In genomic region chr1:43299101-43299500, GRCh38 we compare ENCODE assay signal across 18 cellular contexts. TPM values are rescaled to one million over a fixed set of nuclear protein-coding genes. Genes with fewer than 3 reads are reported as not detected.
DNase-seq lines count a peak whose midpoint lies in the region; ATAC-seq and TF ChIP-seq lines count a peak whose summit lies in the region.
"Had no signal": no experiment of that assay in that cellular context is flagged by ENCODE, and none has a peak within 500 bp of the region (broad histone marks: within the 10 kb centered on the region; RNA-seq: fewer than 3 reads in every experiment).

No MANE protein-coding gene starts in this region.

- in situ Hi-C loops in gastrocnemius medialis (cut with MboI; ENCODE audit: low sequenced_read_pairs in 4 of 4), result no loop called here

- intact Hi-C loops in cardiac septum (cut with DNase I), result no loop called here
- intact Hi-C loops in gastrocnemius medialis (cut with DNase I; ENCODE audit: low total_unique reads), result loop anchor here (5.0 kb wide), 1 partner anchor 58 kb away; the partner anchor contains the start of gene CDC20
- intact Hi-C loops in vagina (cut with DNase I), result no loop called here

- DNase-seq in right atrium auricular region (ENCODE audit: low spot score) (no peak), cardiac septum (ENCODE audit: low spot score) (no peak), gastrocnemius medialis (no peak), vagina (ENCODE audit: extremely low spot score in 2 of 2) (no peak), NCI-H82 (lab: John Stamatoyannopoulos, UW) (no peak)
- DNase-seq: Caco-2, HCEC 1CT, NCI-H1417, NCI-H1930, NCI-H2171 treated with DMSO at 0.1 percent for 48 hours, NCI-H510A, Peyer's patch had no signal

- H3K27ac ChIP-seq in right atrium auricular region (peak overlapping the region; percentile 69 to 72), gastroesophageal sphincter (peak overlapping the region in 3 of 4 donors; percentile 53 to 66 (median 61)), gastrocnemius medialis (peak overlapping the region; percentile 70 to 81 (median 74)), vagina (peak overlapping the region; percentile 48)
- H3K27ac ChIP-seq: A549 had no signal

- no peak for TF ChIP-seq EP300 in gastroesophageal sphincter (IDR thresholded peaks at IDR 0.05)

- no peak for TF ChIP-seq POLR2A in gastroesophageal sphincter (IDR thresholded peaks at IDR 0.05)
- no peak for TF ChIP-seq POLR2A in gastrocnemius medialis (IDR thresholded peaks at IDR 0.05)
- TF ChIP-seq POLR2A in vagina (IDR thresholded peaks at IDR 0.05), result no peak

- H3K4me1 ChIP-seq in right atrium auricular region (peaks cover 0 to 62% of the 10 kb centered on the region in 2 donors), gastroesophageal sphincter (peaks cover 0 to 52% (median 15%) of the 10 kb centered on the region in 3 donors), gastrocnemius medialis (peaks cover 11 to 21% of the 10 kb centered on the region in 2 donors), vagina (peaks cover 14% of the 10 kb centered on the region)
- H3K4me1 ChIP-seq: Caco-2 had no signal

- H3K27me3 ChIP-seq in right atrium auricular region (no peaks in the 10 kb centered on the region), gastroesophageal sphincter (no peaks in the 10 kb centered on the region), gastrocnemius medialis (no peaks in the 10 kb centered on the region), vagina (no peaks in the 10 kb centered on the region)
- H3K27me3 ChIP-seq: Peyer's patch had no signal

- no peak for ATAC-seq in gastroesophageal sphincter
- no peak for ATAC-seq in gastrocnemius medialis
- ATAC-seq in GM19397 (IDR thresholded peaks at IDR 0.05; ENCODE audit: unreplicated experiment), result no peak
- ATAC-seq in HG03039 (IDR thresholded peaks at IDR 0.05; ENCODE audit: unreplicated experiment), result no peak
- ATAC-seq: A549 had no signal

- H3K4me3 ChIP-seq in right atrium auricular region (no peak overlapping the region), gastroesophageal sphincter (no peak overlapping the region), gastrocnemius medialis (no peak overlapping the region), vagina (no peak overlapping the region)
- H3K4me3 ChIP-seq: A549, Peyer's patch had no signal

- H3K36me3 ChIP-seq in right atrium auricular region (no peaks in the 10 kb centered on the region), gastroesophageal sphincter (no peaks in the 10 kb centered on the region), gastrocnemius medialis (no peaks in the 10 kb centered on the region), vagina (no peaks in the 10 kb centered on the region)
- H3K36me3 ChIP-seq: Peyer's patch had no signal

- no peak for TF ChIP-seq CTCF in right atrium auricular region (IDR thresholded peaks at IDR 0.05)
- no peak for TF ChIP-seq CTCF in gastroesophageal sphincter (IDR thresholded peaks at IDR 0.05)
- no peak for TF ChIP-seq CTCF in gastrocnemius medialis (IDR thresholded peaks at IDR 0.05 in 4 of 5, conservative IDR thresholded peaks at IDR 0.05 in 1 of 5)
- TF ChIP-seq CTCF in vagina (IDR thresholded peaks at IDR 0.05), result no peak

- H3K9me3 ChIP-seq in right atrium auricular region (no peaks in the 10 kb centered on the region), gastroesophageal sphincter (no peaks in the 10 kb centered on the region), gastrocnemius medialis (no peaks in the 10 kb centered on the region), vagina (no peaks in the 10 kb centered on the region)
- H3K9me3 ChIP-seq: A549, Caco-2, Peyer's patch had no signal

RNA-seq across cellular contexts. Expression of gene TIE1, which starts 1.7 kb away (rescaled TPM):
- total RNA-seq in right atrium auricular region, result 10 to 100 TPM; 23.6 to 51.7 TPM
- total RNA-seq in cardiac septum, result 27.7 TPM
- 10 to 100 TPM; 11.4 to 49.3 (median 30.2) TPM for total RNA-seq in gastroesophageal sphincter
- total RNA-seq in gastrocnemius medialis, result 10 to 100 TPM; 15.9 to 27.9 (median 20.7) TPM
- total RNA-seq in vagina, result 36.1 TPM
- total RNA-seq: Caco-2 had no signal

RNA-seq across cellular contexts. Expression of gene C1orf210, which starts 13.7 kb away (rescaled TPM):
- total RNA-seq in right atrium auricular region, result not detected
- total RNA-seq in cardiac septum, result not detected
- under 1 TPM in 1 of 4 donors, not detected in 3; 0.27 TPM for total RNA-seq in gastroesophageal sphincter
- under 1 TPM in 1 of 4 donors, not detected in 3; 0.27 TPM for total RNA-seq in gastrocnemius medialis
- 2.2 TPM for total RNA-seq in vagina
- total RNA-seq: HT1080, LHCN-M2 had no signal

RNA-seq across cellular contexts. Expression of gene TMEM125, which starts 29.3 kb away (rescaled TPM):
- total RNA-seq in right atrium auricular region, result 1 to 10 TPM in 1 of 2 donors, under 1 TPM in 1; 0.70 to 2.1 TPM
- total RNA-seq in cardiac septum, result not detected
- total RNA-seq in gastroesophageal sphincter, result under 1 TPM in 1 of 4 donors, not detected in 3; 0.45 TPM
- total RNA-seq in gastrocnemius medialis, result not detected
- total RNA-seq in vagina, result 1.2 TPM
- total RNA-seq: HT1080, LHCN-M2 had no signal

RNA-seq across cellular contexts. Expression of gene MPL, which starts 38.5 kb away (rescaled TPM):
- total RNA-seq in right atrium auricular region (under 1 TPM in 1 of 2 donors, not detected in 1; 0.39 TPM), cardiac septum (1.6 TPM), gastroesophageal sphincter (1 to 10 TPM in 1 of 4 donors, under 1 TPM in 1, not detected in 2; 0.27 to 1.1 TPM), gastrocnemius medialis (not detected), vagina (not detected)
- total RNA-seq: Caco-2, HT1080, LHCN-M2, Peyer's patch had no signal

RNA-seq across cellular contexts. Expression of gene CDC20, which starts 59.7 kb away (rescaled TPM):
- total RNA-seq in right atrium auricular region (1 to 10 TPM in 1 of 2 donors, under 1 TPM in 1; 0.63 to 2.5 TPM), cardiac septum (0.78 TPM), gastroesophageal sphincter (under 1 TPM in 3 of 4 donors, not detected in 1; 0.42 to 0.69 (median 0.54) TPM), gastrocnemius medialis (1 to 10 TPM in 1 of 4 donors, under 1 TPM in 3; 0.46 to 2.4 (median 0.76) TPM), vagina (11.0 TPM)
